ENCODE assay signal across 9 cellular contexts in genomic region chr1:1435911-1436633, GRCh38. TPM values are rescaled to one million over a fixed set of nuclear protein-coding genes. Genes with fewer than 3 reads are reported as not detected.
A peak's percentile ranks its signal among the peaks of the same experiment; 100 is the strongest.
DNase-seq lines count a peak whose midpoint lies in the region; ATAC-seq, FAIRE-seq and TF ChIP-seq lines count a peak whose summit lies in the region.
"Had no signal": no experiment of that assay in that cellular context is flagged by ENCODE, and none has a peak within 500 bp of the region (broad histone marks: within the 10 kb centered on the region; RNA-seq: fewer than 3 reads in every experiment).

No MANE protein-coding gene starts in this region.

- H3K36me3 ChIP-seq in breast epithelium (no peaks in the 10 kb centered on the region), HepG2 (replicated peaks in 1 of 2; ENCODE audit: control insufficient read depth in 1 of 2, insufficient read depth in 2 of 2, low read length in 2 of 2) (peaks cover 0 to 2% of the 10 kb centered on the region in 2 experiments; a peak in 1 of 5 replicates)

- 0% methylated on average over 4 of the region's 40 CpGs for WGBS in HepG2 (ENCODE audit: low lambda C conversion rate)

- intact Hi-C loops in activated CD4-positive, alpha-beta T cell treated with anti-CD3 and anti-CD28 coated beads, Interleukin-2, amount 10 ng/mL, durations not matched to agents 24 days and 14 days (cut with micrococcal nuclease): no loop called here
- intact Hi-C loops in breast epithelium (cut with DNase I; ENCODE audit: low total_unique reads) (no loop called here), HepG2 (cut with micrococcal nuclease; ENCODE audit: unreplicated experiment) (no loop called here)

- peaks cover 10% of the 10 kb centered on the region for H3K4me1 Mint-ChIP-seq in activated CD4-positive, alpha-beta T cell treated with anti-CD3 and anti-CD28 coated beads, Interleukin-2, amount 10 ng/mL, durations not matched to agents 24 days and 14 days

- H3K79me2 ChIP-seq in HepG2 (ENCODE audit: insufficient read depth, low read length): peaks cover 31% of the 10 kb centered on the region

- TF ChIP-seq RAD21 in HepG2 (CRISPR knock-in tag; IDR thresholded peaks at IDR 0.05): no peak

- in situ Hi-C loops in HepG2 (cut with HindIII; ENCODE audit: extremely low pct_ligation_motif_present, low pct_unique_long_range_greater_than_20kb): loop anchor here (5.0 kb wide), 1 partner anchor 34 kb away; no protein-coding TSS in a partner anchor

- H3K9me3 Mint-ChIP-seq in activated CD4-positive, alpha-beta T cell treated with anti-CD3 and anti-CD28 coated beads, Interleukin-2, amount 10 ng/mL, durations not matched to agents 24 days and 14 days: no peaks in the 10 kb centered on the region

- peak overlapping the region; percentile 74 for H3K9ac ChIP-seq in HepG2 (ENCODE audit: insufficient read depth, low read depth, low read length)

- H2AFZ ChIP-seq in HepG2 (ENCODE audit: low read length): no peak overlapping the region

- BruUV-seq in HepG2 (replicated peaks; lab: Mats Ljungman, UMichigan): no TSS peak

- H4K20me1 ChIP-seq in HepG2 (ENCODE audit: insufficient read depth, low read length): no peaks in the 10 kb centered on the region

- POLR2A ChIA-PET in HepG2 (lab: Yijun Ruan, JAX): interaction anchor here (3.5 to 11.0 kb wide), 3 partner anchors 10 to 32 kb away, joined by 20 to 355 read pairs (median 35); partner anchors contain the start of genes ANKRD65, CCNL2 and MRPL20

- CTCF ChIA-PET in HepG2 (lab: Yijun Ruan, JAX; ENCODE audit: low intra/inter-chr PET ratio, low total read pairs): no interaction called here

- DNase-seq in activated CD4-positive, alpha-beta T cell treated with anti-CD3 and anti-CD28 coated beads, Interleukin-2, amount 10 ng/mL, durations not matched to agents 24 days and 14 days: no peak
- DNase-seq in activated CD4-positive, alpha-beta T cell treated with anti-CD3 and anti-CD28 coated beads for 48 hours: no peak
- DNase-seq in breast epithelium (ENCODE audit: low spot score in 2 of 2) (no peak), HepG2 (ENCODE audit: low spot score) (no peak), T1000 (lab: John Stamatoyannopoulos, UW) (no peak), putamen (ENCODE audit: low spot score) (no peak)
- DNase-seq: occipital lobe had no signal

- H3K4me3 Mint-ChIP-seq in activated CD4-positive, alpha-beta T cell treated with anti-CD3 and anti-CD28 coated beads, Interleukin-2, amount 10 ng/mL, durations not matched to agents 24 days and 14 days: peak overlapping the region; percentile 72

- TF ChIP-seq EP300 in HepG2 (IDR thresholded peaks at IDR 0.05; ENCODE audit: low read depth in 2 of 2, low read length in 2 of 2) (no peak), HepG2 (CRISPR knock-in tag; IDR thresholded peaks at IDR 0.05; ENCODE audit: borderline replicate concordance) (no peak)

- no peaks in the 10 kb centered on the region for H3K36me3 Mint-ChIP-seq in activated CD4-positive, alpha-beta T cell treated with anti-CD3 and anti-CD28 coated beads, Interleukin-2, amount 10 ng/mL, durations not matched to agents 24 days and 14 days (ENCODE audit: low read depth)

- ATAC-seq in HepG2: no peak
- no peak for ATAC-seq in GM18861 (IDR thresholded peaks at IDR 0.05; ENCODE audit: unreplicated experiment)

- peak overlapping the region; percentile 95 to 99 for H3K27ac ChIP-seq in breast epithelium
- H3K27ac ChIP-seq in HepG2 (ENCODE audit: extremely low read length, insufficient read depth, low read length): peak overlapping the region; percentile 20
- peak overlapping the region; percentile 67 for H3K27ac ChIP-seq in temporal lobe (ENCODE audit: low read depth, low read length)

- no peak for FAIRE-seq in HepG2 (lab: Jason Lieb, UNC)

- peak overlapping the region; percentile 48 to 86 (median 63) for H3K4me3 ChIP-seq in breast epithelium
- H3K4me3 ChIP-seq in HepG2 (replicated peaks in 1 of 3; ENCODE audit: insufficient read depth in 1 of 3, low read depth in 2 of 3, low read length in 3 of 3): peak overlapping the region; percentile 72 to 88 (median 84)

- H3K27me3 Mint-ChIP-seq in activated CD4-positive, alpha-beta T cell treated with anti-CD3 and anti-CD28 coated beads, Interleukin-2, amount 10 ng/mL, durations not matched to agents 24 days and 14 days: peaks cover 4% of the 10 kb centered on the region

- H3K4me2 ChIP-seq in HepG2 (ENCODE audit: low read depth, low read length): peak overlapping the region; percentile 94

- TF ChIP-seq POLR2A in breast epithelium (IDR thresholded peaks at IDR 0.05): no peak
- no peak for TF ChIP-seq POLR2A in HepG2 (IDR thresholded peaks at IDR 0.05; ENCODE audit: insufficient read depth in 1 of 2, low read depth in 2 of 2, low read length in 2 of 2)

- H3K4me1 ChIP-seq in breast epithelium (peaks cover 32 to 55% of the 10 kb centered on the region in 2 donors), HepG2 (ENCODE audit: insufficient read depth, low read length) (peaks cover 58% of the 10 kb centered on the region)

- H3K9me3 ChIP-seq in breast epithelium (no peaks in the 10 kb centered on the region), HepG2 (ENCODE audit: low read length) (no peaks in the 10 kb centered on the region)

- H3K27ac Mint-ChIP-seq in activated CD4-positive, alpha-beta T cell treated with anti-CD3 and anti-CD28 coated beads, Interleukin-2, amount 10 ng/mL, durations not matched to agents 24 days and 14 days: peak overlapping the region; percentile 20

- H3K27me3 ChIP-seq in breast epithelium (no peaks in the 10 kb centered on the region), HepG2 (ENCODE audit: control insufficient read depth in 1 of 2, insufficient read depth in 2 of 2, low read length in 2 of 2) (no peaks in the 10 kb centered on the region)

- no peak for TF ChIP-seq CTCF in breast epithelium (IDR thresholded peaks at IDR 0.05)
- no peak for TF ChIP-seq CTCF in HepG2 (CRISPR knock-in tag; IDR thresholded peaks at IDR 0.05)

RNA-seq across cellular contexts. Expression of gene VWA1, which starts 0.6 kb away (rescaled TPM):
- 4.9 and 5.2 TPM in 2 replicates for total RNA-seq in activated CD4-positive, alpha-beta T cell treated with anti-CD3 and anti-CD28 coated beads, Interleukin-2, amount 10 ng/mL, durations not matched to agents 24 days and 14 days
- total RNA-seq in breast epithelium (10 to 100 TPM; 13.0 to 44.8 (median 35.7) TPM), HepG2 (2016; rRNA removed; fragmentation: Illumina TruSeq; extraction: Trizol) (25.1 and 57.5 TPM in 2 replicates), temporal lobe (6.4 TPM)
- 4.5 and 4.7 TPM in 2 replicates for total RNA-seq in HepG2 (2016; cell fraction: cytosol; rRNA removed; fragmentation: Illumina TruSeq; extraction: Trizol; ENCODE audit: low read depth)
- 23.6 and 57.6 TPM in 2 replicates for total RNA-seq in HepG2 (2016; cell fraction: insoluble cytoplasmic fraction; rRNA removed; fragmentation: Illumina TruSeq; extraction: Trizol)
- 12.5 and 16.0 TPM in 2 replicates for total RNA-seq in HepG2 (2016; cell fraction: membrane; rRNA removed; fragmentation: Illumina TruSeq; extraction: Trizol)
- total RNA-seq in HepG2 (2016; cell fraction: nucleus; rRNA removed; fragmentation: Illumina TruSeq; extraction: Trizol): 51.4 and 68.6 TPM in 2 replicates
- 40.9 and 61.3 TPM in 2 replicates for polyA plus RNA-seq in HepG2 (2011; rRNA removed)
- polyA plus RNA-seq in HepG2 (2011; cell fraction: cytosol; rRNA removed): 31.3 and 57.3 TPM in 2 replicates
- 80.8 and 81.7 TPM in 2 replicates for polyA plus RNA-seq in HepG2 (2011; cell fraction: nucleus; rRNA removed)
- 28.6 and 31.7 TPM in 2 replicates for polyA plus RNA-seq in HepG2 (2012)
- 6.7 and 8.2 TPM in 2 replicates for polyA plus RNA-seq in HepG2 (2016; cell fraction: cytosol; fragmentation: Illumina TruSeq; extraction: Trizol; ENCODE audit: low read depth)
- polyA plus RNA-seq in HepG2 (2016; cell fraction: insoluble cytoplasmic fraction; fragmentation: Illumina TruSeq; extraction: Trizol; ENCODE audit: low read depth): 32.1 and 34.9 TPM in 2 replicates
- polyA plus RNA-seq in HepG2 (2016; cell fraction: membrane; fragmentation: Illumina TruSeq; extraction: Trizol; ENCODE audit: low read depth): 16.7 and 17.0 TPM in 2 replicates
- 140 and 151 TPM in 2 replicates for polyA plus RNA-seq in HepG2 (2016; cell fraction: nucleus; fragmentation: Illumina TruSeq; extraction: Trizol; ENCODE audit: insufficient read depth, low read depth)
- 0.05 and 92.8 TPM in 2 replicates for polyA minus RNA-seq in HepG2 (2011; rRNA and poly(A)+ RNA removed; ENCODE audit: low replicate concordance)
- 48.6 and 49.4 TPM in 2 replicates for polyA minus RNA-seq in HepG2 (2011; cell fraction: cytosol; rRNA and poly(A)+ RNA removed)
- polyA minus RNA-seq in HepG2 (2011; cell fraction: nucleus; rRNA and poly(A)+ RNA removed): 12.6 and 15.8 TPM in 2 replicates

RNA-seq across cellular contexts. Expression of gene ATAD3C, which starts 13.4 kb away (rescaled TPM):
- total RNA-seq in activated CD4-positive, alpha-beta T cell treated with anti-CD3 and anti-CD28 coated beads, Interleukin-2, amount 10 ng/mL, durations not matched to agents 24 days and 14 days: 0.40 and 0.75 TPM in 2 replicates
- total RNA-seq in breast epithelium (1 to 10 TPM; 1.9 to 8.5 (median 4.3) TPM), HepG2 (2016; rRNA removed; fragmentation: Illumina TruSeq; extraction: Trizol) (3.2 and 4.7 TPM in 2 replicates), temporal lobe (0.49 TPM)
- 2.4 and 4.7 TPM in 2 replicates for total RNA-seq in HepG2 (2016; cell fraction: cytosol; rRNA removed; fragmentation: Illumina TruSeq; extraction: Trizol; ENCODE audit: low read depth)
- total RNA-seq in HepG2 (2016; cell fraction: insoluble cytoplasmic fraction; rRNA removed; fragmentation: Illumina TruSeq; extraction: Trizol): 2.7 and 3.3 TPM in 2 replicates
- total RNA-seq in HepG2 (2016; cell fraction: membrane; rRNA removed; fragmentation: Illumina TruSeq; extraction: Trizol): 5.4 and 8.1 TPM in 2 replicates
- total RNA-seq in HepG2 (2016; cell fraction: nucleus; rRNA removed; fragmentation: Illumina TruSeq; extraction: Trizol): 1.2 and 2.1 TPM in 2 replicates
- polyA plus RNA-seq in HepG2 (2011; rRNA removed): 2.4 and 3.5 TPM in 2 replicates
- 3.5 and 3.6 TPM in 2 replicates for polyA plus RNA-seq in HepG2 (2011; cell fraction: cytosol; rRNA removed)
- polyA plus RNA-seq in HepG2 (2011; cell fraction: nucleus; rRNA removed): 1.7 and 1.9 TPM in 2 replicates
- 3.2 and 4.4 TPM in 2 replicates for polyA plus RNA-seq in HepG2 (2012)
- 5.2 and 8.6 TPM in 2 replicates for polyA plus RNA-seq in HepG2 (2016; cell fraction: cytosol; fragmentation: Illumina TruSeq; extraction: Trizol; ENCODE audit: low read depth)
- polyA plus RNA-seq in HepG2 (2016; cell fraction: insoluble cytoplasmic fraction; fragmentation: Illumina TruSeq; extraction: Trizol; ENCODE audit: low read depth): 4.6 and 4.8 TPM in 2 replicates
- polyA plus RNA-seq in HepG2 (2016; cell fraction: membrane; fragmentation: Illumina TruSeq; extraction: Trizol; ENCODE audit: low read depth): 8.3 TPM in 2 replicates
- 1.5 and 1.9 TPM in 2 replicates for polyA plus RNA-seq in HepG2 (2016; cell fraction: nucleus; fragmentation: Illumina TruSeq; extraction: Trizol; ENCODE audit: insufficient read depth, low read depth)
- 0.96 TPM in 1 of 2 replicates, not detected in the other for polyA minus RNA-seq in HepG2 (2011; rRNA and poly(A)+ RNA removed; ENCODE audit: low replicate concordance)
- 0.97 and 2.1 TPM in 2 replicates for polyA minus RNA-seq in HepG2 (2011; cell fraction: cytosol; rRNA and poly(A)+ RNA removed)
- 0.39 and 0.75 TPM in 2 replicates for polyA minus RNA-seq in HepG2 (2011; cell fraction: nucleus; rRNA and poly(A)+ RNA removed)

RNA-seq across cellular contexts. Expression of gene ANKRD65, which starts 15.0 kb away (rescaled TPM):
- not detected in 2 replicates for total RNA-seq in activated CD4-positive, alpha-beta T cell treated with anti-CD3 and anti-CD28 coated beads, Interleukin-2, amount 10 ng/mL, durations not matched to agents 24 days and 14 days
- total RNA-seq in breast epithelium: 10 to 100 TPM; 10.2 to 16.0 (median 12.2) TPM
- 28.3 and 30.1 TPM in 2 replicates for total RNA-seq in HepG2 (2016; rRNA removed; fragmentation: Illumina TruSeq; extraction: Trizol)
- 5.3 and 5.6 TPM in 2 replicates for total RNA-seq in HepG2 (2016; cell fraction: cytosol; rRNA removed; fragmentation: Illumina TruSeq; extraction: Trizol; ENCODE audit: low read depth)
- 28.5 and 29.3 TPM in 2 replicates for total RNA-seq in HepG2 (2016; cell fraction: insoluble cytoplasmic fraction; rRNA removed; fragmentation: Illumina TruSeq; extraction: Trizol)
- total RNA-seq in HepG2 (2016; cell fraction: membrane; rRNA removed; fragmentation: Illumina TruSeq; extraction: Trizol): 16.0 and 16.3 TPM in 2 replicates
- 18.0 and 19.5 TPM in 2 replicates for total RNA-seq in HepG2 (2016; cell fraction: nucleus; rRNA removed; fragmentation: Illumina TruSeq; extraction: Trizol)
- 12.1 and 13.2 TPM in 2 replicates for polyA plus RNA-seq in HepG2 (2011; rRNA removed)
- 13.0 and 16.9 TPM in 2 replicates for polyA plus RNA-seq in HepG2 (2011; cell fraction: cytosol; rRNA removed)
- polyA plus RNA-seq in HepG2 (2011; cell fraction: nucleus; rRNA removed): 27.8 and 28.7 TPM in 2 replicates
- 7.1 and 8.2 TPM in 2 replicates for polyA plus RNA-seq in HepG2 (2012)
- 5.0 TPM in 2 replicates for polyA plus RNA-seq in HepG2 (2016; cell fraction: cytosol; fragmentation: Illumina TruSeq; extraction: Trizol; ENCODE audit: low read depth)
- polyA plus RNA-seq in HepG2 (2016; cell fraction: insoluble cytoplasmic fraction; fragmentation: Illumina TruSeq; extraction: Trizol; ENCODE audit: low read depth): 30.0 and 31.6 TPM in 2 replicates
- 11.4 and 12.1 TPM in 2 replicates for polyA plus RNA-seq in HepG2 (2016; cell fraction: membrane; fragmentation: Illumina TruSeq; extraction: Trizol; ENCODE audit: low read depth)
- polyA plus RNA-seq in HepG2 (2016; cell fraction: nucleus; fragmentation: Illumina TruSeq; extraction: Trizol; ENCODE audit: insufficient read depth, low read depth): 45.0 and 48.7 TPM in 2 replicates
- 9.7 TPM in 1 of 2 replicates, not detected in the other for polyA minus RNA-seq in HepG2 (2011; rRNA and poly(A)+ RNA removed; ENCODE audit: low replicate concordance)
- 5.6 and 6.6 TPM in 2 replicates for polyA minus RNA-seq in HepG2 (2011; cell fraction: cytosol; rRNA and poly(A)+ RNA removed)
- polyA minus RNA-seq in HepG2 (2011; cell fraction: nucleus; rRNA and poly(A)+ RNA removed): 2.6 and 3.6 TPM in 2 replicates
- 0.49 TPM for total RNA-seq in temporal lobe

RNA-seq across cellular contexts. Expression of gene MRPL20, which starts 29.0 kb away (rescaled TPM):
- 187 and 194 TPM in 2 replicates for total RNA-seq in activated CD4-positive, alpha-beta T cell treated with anti-CD3 and anti-CD28 coated beads, Interleukin-2, amount 10 ng/mL, durations not matched to agents 24 days and 14 days
- 100 to 1,000 TPM; 127 to 149 (median 147) TPM for total RNA-seq in breast epithelium
- 127 and 175 TPM in 2 replicates for total RNA-seq in HepG2 (2016; rRNA removed; fragmentation: Illumina TruSeq; extraction: Trizol)
- 95.7 and 120 TPM in 2 replicates for total RNA-seq in HepG2 (2016; cell fraction: cytosol; rRNA removed; fragmentation: Illumina TruSeq; extraction: Trizol; ENCODE audit: low read depth)
- total RNA-seq in HepG2 (2016; cell fraction: insoluble cytoplasmic fraction; rRNA removed; fragmentation: Illumina TruSeq; extraction: Trizol): 134 and 183 TPM in 2 replicates
- total RNA-seq in HepG2 (2016; cell fraction: membrane; rRNA removed; fragmentation: Illumina TruSeq; extraction: Trizol): 123 and 133 TPM in 2 replicates
- 46.7 and 58.9 TPM in 2 replicates for total RNA-seq in HepG2 (2016; cell fraction: nucleus; rRNA removed; fragmentation: Illumina TruSeq; extraction: Trizol)
- 59.0 and 59.2 TPM in 2 replicates for polyA plus RNA-seq in HepG2 (2011; rRNA removed)
- 66.2 and 67.4 TPM in 2 replicates for polyA plus RNA-seq in HepG2 (2011; cell fraction: cytosol; rRNA removed)
- 66.3 and 68.1 TPM in 2 replicates for polyA plus RNA-seq in HepG2 (2011; cell fraction: nucleus; rRNA removed)
- 76.2 and 77.0 TPM in 2 replicates for polyA plus RNA-seq in HepG2 (2012)
- polyA plus RNA-seq in HepG2 (2016; cell fraction: cytosol; fragmentation: Illumina TruSeq; extraction: Trizol; ENCODE audit: low read depth): 118 and 143 TPM in 2 replicates
- 188 and 207 TPM in 2 replicates for polyA plus RNA-seq in HepG2 (2016; cell fraction: insoluble cytoplasmic fraction; fragmentation: Illumina TruSeq; extraction: Trizol; ENCODE audit: low read depth)
- polyA plus RNA-seq in HepG2 (2016; cell fraction: membrane; fragmentation: Illumina TruSeq; extraction: Trizol; ENCODE audit: low read depth): 122 and 127 TPM in 2 replicates
- polyA plus RNA-seq in HepG2 (2016; cell fraction: nucleus; fragmentation: Illumina TruSeq; extraction: Trizol; ENCODE audit: insufficient read depth, low read depth): 127 and 138 TPM in 2 replicates
- polyA minus RNA-seq in HepG2 (2011; rRNA and poly(A)+ RNA removed; ENCODE audit: low replicate concordance): 58.2 and 96.6 TPM in 2 replicates
- polyA minus RNA-seq in HepG2 (2011; cell fraction: cytosol; rRNA and poly(A)+ RNA removed): 26.2 and 30.6 TPM in 2 replicates
- polyA minus RNA-seq in HepG2 (2011; cell fraction: nucleus; rRNA and poly(A)+ RNA removed): 29.2 and 39.5 TPM in 2 replicates
- total RNA-seq in temporal lobe: 38.1 TPM

RNA-seq across cellular contexts. Expression of gene ATAD3B, which starts 35.5 kb away (rescaled TPM):
- total RNA-seq in activated CD4-positive, alpha-beta T cell treated with anti-CD3 and anti-CD28 coated beads, Interleukin-2, amount 10 ng/mL, durations not matched to agents 24 days and 14 days: 98.0 and 98.5 TPM in 2 replicates
- 10 to 100 TPM in 2 of 3 donors, 1 to 10 TPM in 1; 9.9 to 22.9 (median 22.4) TPM for total RNA-seq in breast epithelium
- 21.1 and 31.1 TPM in 2 replicates for total RNA-seq in HepG2 (2016; rRNA removed; fragmentation: Illumina TruSeq; extraction: Trizol)
- 26.1 and 27.7 TPM in 2 replicates for total RNA-seq in HepG2 (2016; cell fraction: cytosol; rRNA removed; fragmentation: Illumina TruSeq; extraction: Trizol; ENCODE audit: low read depth)
- total RNA-seq in HepG2 (2016; cell fraction: insoluble cytoplasmic fraction; rRNA removed; fragmentation: Illumina TruSeq; extraction: Trizol): 19.1 and 31.9 TPM in 2 replicates
- 24.8 and 25.7 TPM in 2 replicates for total RNA-seq in HepG2 (2016; cell fraction: membrane; rRNA removed; fragmentation: Illumina TruSeq; extraction: Trizol)
- 28.8 and 34.2 TPM in 2 replicates for total RNA-seq in HepG2 (2016; cell fraction: nucleus; rRNA removed; fragmentation: Illumina TruSeq; extraction: Trizol)
- polyA plus RNA-seq in HepG2 (2011; rRNA removed): 9.6 and 15.4 TPM in 2 replicates
- polyA plus RNA-seq in HepG2 (2011; cell fraction: cytosol; rRNA removed): 7.3 and 12.3 TPM in 2 replicates
- 82.9 and 84.6 TPM in 2 replicates for polyA plus RNA-seq in HepG2 (2011; cell fraction: nucleus; rRNA removed)
- polyA plus RNA-seq in HepG2 (2012): 9.1 and 14.3 TPM in 2 replicates
- 11.2 and 12.2 TPM in 2 replicates for polyA plus RNA-seq in HepG2 (2016; cell fraction: cytosol; fragmentation: Illumina TruSeq; extraction: Trizol; ENCODE audit: low read depth)
- 22.1 and 23.9 TPM in 2 replicates for polyA plus RNA-seq in HepG2 (2016; cell fraction: insoluble cytoplasmic fraction; fragmentation: Illumina TruSeq; extraction: Trizol; ENCODE audit: low read depth)
- 16.4 and 18.0 TPM in 2 replicates for polyA plus RNA-seq in HepG2 (2016; cell fraction: membrane; fragmentation: Illumina TruSeq; extraction: Trizol; ENCODE audit: low read depth)
- 108 and 128 TPM in 2 replicates for polyA plus RNA-seq in HepG2 (2016; cell fraction: nucleus; fragmentation: Illumina TruSeq; extraction: Trizol; ENCODE audit: insufficient read depth, low read depth)
- polyA minus RNA-seq in HepG2 (2011; rRNA and poly(A)+ RNA removed; ENCODE audit: low replicate concordance): 15.4 and 54.9 TPM in 2 replicates
- 8.0 and 10.3 TPM in 2 replicates for polyA minus RNA-seq in HepG2 (2011; cell fraction: cytosol; rRNA and poly(A)+ RNA removed)
- polyA minus RNA-seq in HepG2 (2011; cell fraction: nucleus; rRNA and poly(A)+ RNA removed): 18.0 and 21.1 TPM in 2 replicates
- total RNA-seq in temporal lobe: 10.8 TPM

Comparison
In these comparisons a context has a peak if more than half of its experiments do, and no peak if none do; other contexts are left out.
1. H3K27ac ChIP-seq: peak in every context shown above with its lines; median percentile 97 in breast epithelium; 67 in temporal lobe; 20 in HepG2.